Comparison of ENCODE assay signal across 9 cellular contexts in genomic region chr2:28447943-28448737, GRCh38. TPM values are rescaled to one million over a fixed set of nuclear protein-coding genes. Genes with fewer than 3 reads are reported as not detected.
DNase-seq lines count a peak whose midpoint lies in the region; TF ChIP-seq lines count a peak whose summit lies in the region.
"Had no signal": no experiment of that assay in that cellular context is flagged by ENCODE, and none has a peak within 500 bp of the region (broad histone marks: within the 10 kb centered on the region; RNA-seq: fewer than 3 reads in every experiment).

No MANE protein-coding gene starts in this region.

- H3K4me3 ChIP-seq in BLaER1 (no peak overlapping the region), breast epithelium (no peak overlapping the region)

- intact Hi-C loops in breast epithelium (cut with DNase I; ENCODE audit: low total_unique reads): no loop called here

- DNase-seq in NAMALWA (ENCODE audit: low spot score) (peak; percentile 3), breast epithelium (ENCODE audit: low spot score in 2 of 2) (no peak), midbrain (lab: John Stamatoyannopoulos, UW) (peak; percentile 4), NCI-H1436 (lab: John Stamatoyannopoulos, UW) (no peak), GM13977 (ENCODE audit: low spot score) (no peak), DMS153 (lab: John Stamatoyannopoulos, UW) (no peak)
- no peak for DNase-seq in effector CD8-positive, alpha-beta T cell (lab: John Stamatoyannopoulos, UW)
- DNase-seq: NCI-H2029 had no signal

- H3K9me3 ChIP-seq in BLaER1 (no peaks in the 10 kb centered on the region), breast epithelium (no peaks in the 10 kb centered on the region)

- in situ Hi-C loops in GM13977 (cut with MboI; ENCODE audit: low pct_unique_long_range_greater_than_20kb, low sequenced_read_pairs, unreplicated experiment): no loop called here

- no peaks in the 10 kb centered on the region for H3K36me3 ChIP-seq in BLaER1
- H3K36me3 ChIP-seq in breast epithelium: no peaks in the 10 kb centered on the region

- H4K20me1 ChIP-seq in BLaER1: no peaks in the 10 kb centered on the region

- TF ChIP-seq POLR2A in breast epithelium (IDR thresholded peaks at IDR 0.05): no peak

- peak overlapping the region; percentile 8; the same call in 1 of the 2 replicates for H3K4me2 ChIP-seq in BLaER1

- H3K27ac ChIP-seq in BLaER1 (no peak overlapping the region), breast epithelium (peak overlapping the region; percentile 73 to 82)

- no peak for TF ChIP-seq CTCF in breast epithelium (IDR thresholded peaks at IDR 0.05)
- no peak for TF ChIP-seq CTCF in GM13977 (IDR thresholded peaks at IDR 0.05; ENCODE audit: extremely low read depth, insufficient read depth, missing control alignments)

- H3K4me1 ChIP-seq in BLaER1 (peaks cover 14% of the 10 kb centered on the region), breast epithelium (peaks cover 0 to 4% of the 10 kb centered on the region in 2 donors)

- H3K9ac ChIP-seq in BLaER1: no peak overlapping the region

- no peaks in the 10 kb centered on the region for H3K27me3 ChIP-seq in BLaER1
- no peaks in the 10 kb centered on the region for H3K27me3 ChIP-seq in breast epithelium

RNA-seq across cellular contexts. Expression of gene PLB1, which starts 47.7 kb away (rescaled TPM):
- 10 to 100 TPM in 1 of 3 donors, 1 to 10 TPM in 2; 5.6 to 11.9 (median 8.8) TPM for total RNA-seq in breast epithelium

RNA-seq across cellular contexts. Expression of gene FOSL2, which starts 55.5 kb away (rescaled TPM):
- total RNA-seq in breast epithelium: 100 to 1,000 TPM; 106 to 116 (median 116) TPM

Comparison
In these comparisons a context has a peak if more than half of its experiments do, and no peak if none do; other contexts are left out.
1. DNase-seq: peak in NAMALWA (single experiment) and midbrain (single experiment); none in breast epithelium (0 of 2), effector CD8-positive, alpha-beta T cell (single experiment), NCI-H1436 (single experiment), GM13977 (single experiment) and DMS153 (single experiment).